12 cellular contexts compared by ENCODE assay signal in genomic region chr10:102067091-102067916, GRCh38. TPM values are rescaled to one million over a fixed set of nuclear protein-coding genes. Genes with fewer than 3 reads are reported as not detected.
DNase-seq lines count a peak whose midpoint lies in the region; ATAC-seq lines count a peak whose summit lies in the region.
"Had no signal": no experiment of that assay in that cellular context is flagged by ENCODE, and none has a peak within 500 bp of the region (broad histone marks: within the 10 kb centered on the region; RNA-seq: fewer than 3 reads in every experiment).

No MANE protein-coding gene starts in this region.

- no peaks in the 10 kb centered on the region for H3K36me3 Mint-ChIP-seq in activated T-cell treated with anti-CD3 and anti-CD28 coated beads, Interleukin-2, amount 50 U/mL, for 72 hours (ENCODE audit: insufficient read depth in 2 of 2)
- H3K36me3 Mint-ChIP-seq in T-cell (peaks cover 3% of the 10 kb centered on the region), immature natural killer cell (no peaks in the 10 kb centered on the region)
- H3K36me3 Mint-ChIP-seq in stimulated activated memory B cell treated with anti-CD40 and anti-IgM and Interleukin-4, amounts not matched to agents 10 μg/mL and 1 μg/mL and 100 μg/mL, for 72 hours: peaks cover 13% of the 10 kb centered on the region

- CTCF ChIA-PET in T-cell (lab: Charles Lee): interaction anchor here in 1 of 2 donors (0.8 kb wide), 1 partner anchor 169 kb away, joined by 3 read pairs; no protein-coding TSS in a partner anchor

- DNase-seq in activated T-cell treated with anti-CD3 and anti-CD28 coated beads, Interleukin-2, amount 50 U/mL, for 72 hours: no peak
- DNase-seq in activated T-cell treated with anti-CD3 and anti-CD28 coated beads, Interleukin-2, amount 50 U/mL, for 48 hours: no peak
- no peak for DNase-seq in T-cell
- no peak for DNase-seq in immature natural killer cell
- DNase-seq: NCI-H1092 treated with DMSO at 0.1 percent for 48 hours, NCI-H526 treated with DMSO at 0.1 percent for 48 hours had no signal

- peaks cover 32% of the 10 kb centered on the region for H3K4me1 Mint-ChIP-seq in activated T-cell treated with anti-CD3 and anti-CD28 coated beads, Interleukin-2, amount 50 U/mL, for 72 hours (ENCODE audit: low read depth)
- H3K4me1 Mint-ChIP-seq in T-cell (peaks cover 32 to 42% (median 37%) of the 10 kb centered on the region in 3 donors), immature natural killer cell (peaks cover 24 to 41% of the 10 kb centered on the region in 2 donors)
- peaks cover 44% of the 10 kb centered on the region for H3K4me1 Mint-ChIP-seq in stimulated activated memory B cell treated with anti-CD40 and anti-IgM and Interleukin-4, amounts not matched to agents 10 μg/mL and 1 μg/mL and 100 μg/mL, for 72 hours

- POLR2A ChIA-PET in T-cell (lab: Charles Lee): interaction anchor here in 1 of 2 donors (1.2 kb wide), 1 partner anchor 15 kb away, joined by 9 read pairs; no protein-coding TSS in a partner anchor

- no peak for ATAC-seq in activated T-cell treated with anti-CD3 and anti-CD28 coated beads, Interleukin-2, amount 50 U/mL, for 72 hours (replicated peaks in 1 of 2)
- ATAC-seq in T-cell (replicated peaks in 1 of 4): no peak
- no peak for ATAC-seq in stimulated activated memory B cell treated with anti-CD40 and anti-IgM and Interleukin-4, amounts not matched to agents 10 μg/mL and 1 μg/mL and 100 μg/mL, for 72 hours
- ATAC-seq in HG02610 (IDR thresholded peaks at IDR 0.05; ENCODE audit: unreplicated experiment): no peak
- no peak for ATAC-seq in GM18519 (IDR thresholded peaks at IDR 0.05; ENCODE audit: low FRiP score, unreplicated experiment)
- ATAC-seq in HG03442 (IDR thresholded peaks at IDR 0.05; ENCODE audit: unreplicated experiment): no peak
- ATAC-seq: activated CD4-positive, CD25-positive, alpha-beta regulatory T cell treated with anti-CD3 and anti-CD28 coated beads, Interleukin-2, amount 50 U/mL, for 24 hours; heart left ventricle had no signal

- H3K4me3 Mint-ChIP-seq in activated T-cell treated with anti-CD3 and anti-CD28 coated beads, Interleukin-2, amount 50 U/mL, for 72 hours: peak overlapping the region; percentile 67 to 94
- H3K4me3 Mint-ChIP-seq in T-cell (peak overlapping the region; percentile 53 to 88 (median 80)), immature natural killer cell (peak overlapping the region in 4 of 5 donors; percentile 47 to 85 (median 52))
- peak overlapping the region; percentile 95 for H3K4me3 Mint-ChIP-seq in stimulated activated memory B cell treated with anti-CD40 and anti-IgM and Interleukin-4, amounts not matched to agents 10 μg/mL and 1 μg/mL and 100 μg/mL, for 72 hours

- H3K9me3 Mint-ChIP-seq in activated T-cell treated with anti-CD3 and anti-CD28 coated beads, Interleukin-2, amount 50 U/mL, for 72 hours: no peaks in the 10 kb centered on the region
- no peaks in the 10 kb centered on the region for H3K9me3 Mint-ChIP-seq in T-cell
- H3K9me3 Mint-ChIP-seq in immature natural killer cell: no peaks in the 10 kb centered on the region
- no peaks in the 10 kb centered on the region for H3K9me3 Mint-ChIP-seq in stimulated activated memory B cell treated with anti-CD40 and anti-IgM and Interleukin-4, amounts not matched to agents 10 μg/mL and 1 μg/mL and 100 μg/mL, for 72 hours

- H3K27ac Mint-ChIP-seq in activated T-cell treated with anti-CD3 and anti-CD28 coated beads, Interleukin-2, amount 50 U/mL, for 72 hours: no peak overlapping the region
- H3K27ac Mint-ChIP-seq in T-cell (peak overlapping the region in 1 of 2 donors; percentile 59), immature natural killer cell (peak overlapping the region in 5 of 6 donors; percentile 28 to 59 (median 40))
- H3K27ac Mint-ChIP-seq in stimulated activated memory B cell treated with anti-CD40 and anti-IgM and Interleukin-4, amounts not matched to agents 10 μg/mL and 1 μg/mL and 100 μg/mL, for 72 hours: no peak overlapping the region

- no peaks in the 10 kb centered on the region for H3K27me3 Mint-ChIP-seq in activated T-cell treated with anti-CD3 and anti-CD28 coated beads, Interleukin-2, amount 50 U/mL, for 72 hours (ENCODE audit: low read depth)
- H3K27me3 Mint-ChIP-seq in T-cell (no peaks in the 10 kb centered on the region), immature natural killer cell (ENCODE audit: low read depth in 3 of 3) (peaks cover 3 to 7% (median 5%) of the 10 kb centered on the region in 3 donors)
- H3K27me3 Mint-ChIP-seq in stimulated activated memory B cell treated with anti-CD40 and anti-IgM and Interleukin-4, amounts not matched to agents 10 μg/mL and 1 μg/mL and 100 μg/mL, for 72 hours: no peaks in the 10 kb centered on the region

RNA-seq across cellular contexts. Expression of gene HPS6, which starts 2.2 kb away (rescaled TPM):
- 10 to 100 TPM; 11.8 to 14.0 TPM for total RNA-seq in activated T-cell treated with anti-CD3 and anti-CD28 coated beads, Interleukin-2, amount 50 U/mL, for 72 hours
- total RNA-seq in T-cell: 10 to 100 TPM; 12.5 to 33.4 (median 26.7) TPM
- polyA plus RNA-seq in immature natural killer cell: 10 to 100 TPM; 33.3 to 38.4 (median 34.0) TPM

RNA-seq across cellular contexts. Expression of gene ARMH3, which starts 11.3 kb away (rescaled TPM):
- total RNA-seq in activated T-cell treated with anti-CD3 and anti-CD28 coated beads, Interleukin-2, amount 50 U/mL, for 72 hours: 10 to 100 TPM; 20.1 to 23.1 TPM
- total RNA-seq in T-cell: 10 to 100 TPM; 26.4 to 30.0 (median 27.2) TPM
- 10 to 100 TPM; 14.4 to 19.8 (median 17.5) TPM for polyA plus RNA-seq in immature natural killer cell

RNA-seq across cellular contexts. Expression of gene LDB1, which starts 52.9 kb away (rescaled TPM):
- total RNA-seq in activated T-cell treated with anti-CD3 and anti-CD28 coated beads, Interleukin-2, amount 50 U/mL, for 72 hours: 10 to 100 TPM; 65.1 to 71.2 TPM
- 100 to 1,000 TPM; 120 to 147 (median 126) TPM for total RNA-seq in T-cell
- 10 to 100 TPM in 2 of 3 donors, 1 to 10 TPM in 1; 5.5 to 24.8 (median 24.2) TPM for polyA plus RNA-seq in immature natural killer cell

Comparison
In these comparisons a context has a peak if more than half of its experiments do, and no peak if none do; other contexts are left out.
1. H3K27ac Mint-ChIP-seq: peak in immature natural killer cell (5 of 6); none in activated T-cell treated with anti-CD3 and anti-CD28 coated beads, Interleukin-2, amount 50 U/mL, for 72 hours (single experiment) and stimulated activated memory B cell treated with anti-CD40 and anti-IgM and Interleukin-4, amounts not matched to agents 10 μg/mL and 1 μg/mL and 100 μg/mL, for 72 hours (single experiment).
2. Peak in every context shown above with its lines, with median percentiles within 50 percentile points of each other: H3K4me3 Mint-ChIP-seq.